Comparison of ENCODE assay signal across 21 cellular contexts in the genomic region with DNA sequence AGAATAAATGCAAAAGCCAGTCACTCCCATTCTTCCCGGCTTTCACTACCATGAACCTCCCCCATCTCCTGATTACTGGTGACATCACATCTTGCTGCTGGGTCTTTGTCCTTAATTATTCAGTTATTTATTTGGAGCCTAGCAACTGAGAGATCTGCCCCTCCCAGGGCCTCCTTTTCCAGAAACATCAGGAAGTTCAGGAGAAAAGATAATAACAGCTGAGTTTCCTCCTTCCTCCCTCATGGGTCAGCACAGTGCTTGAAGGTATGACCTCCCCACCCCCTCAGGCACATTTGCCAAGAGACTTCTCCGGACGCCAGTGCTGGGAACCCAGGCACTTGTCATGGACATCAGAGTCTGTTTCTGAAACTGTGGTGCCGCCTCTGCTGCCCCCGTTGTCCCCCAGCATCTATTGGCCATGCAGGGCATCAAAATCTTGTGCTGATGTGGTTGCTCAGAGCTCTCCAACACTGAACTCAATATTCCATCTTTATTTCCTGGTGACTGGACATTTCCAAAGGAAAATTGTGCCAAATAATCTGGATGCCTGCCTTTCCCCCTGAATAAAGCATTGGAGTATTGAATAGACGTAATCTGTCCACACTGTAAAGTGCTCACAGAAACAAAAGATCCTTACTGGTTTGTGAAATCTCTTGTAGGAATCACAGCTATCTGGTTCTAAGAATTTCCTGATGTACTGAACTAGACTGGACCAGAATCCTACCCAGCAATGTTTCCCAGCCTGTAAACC.
"Had no signal": no experiment of that assay in that cellular context is flagged by ENCODE, and none has a peak within 500 bp of the region (broad histone marks: within the 10 kb centered on the region; RNA-seq: fewer than 3 reads in every experiment).

No MANE protein-coding gene starts in this region.

- H3K4me1 ChIP-seq: transverse colon, vagina had no signal

- H3K27me3 ChIP-seq: esophagus squamous epithelium, transverse colon, vagina had no signal

- H3K4me3 ChIP-seq: coronary artery, esophagus squamous epithelium, skin epidermis, transverse colon, vagina had no signal

- H3K36me3 ChIP-seq: esophagus squamous epithelium, transverse colon, vagina had no signal

- H3K27ac ChIP-seq: transverse colon, vagina had no signal

- DNase-seq: activated CD4-positive, alpha-beta memory T cell treated with anti-CD3 and anti-CD28 coated beads, Interleukin-2, amount 10 ng/mL, durations not matched to agents 7 days and 5 days; activated CD4-positive, alpha-beta T cell treated with anti-CD3 and anti-CD28 coated beads for 36 hours; activated CD8-positive, alpha-beta memory T cell treated with anti-CD3 and anti-CD28 coated beads, Interleukin-2, amount 50 U/mL, for 4 hours; activated effector memory CD4-positive, alpha-beta T cell treated with anti-CD3 and anti-CD28 coated beads, Interleukin-2, amount 50 U/mL, for 16 hours; activated T-cell treated with anti-CD3 and anti-CD28 coated beads, Interleukin-2, amount 50 U/mL, for 48 hours; amniotic stem cell; central memory CD4-positive, alpha-beta T cell; effector CD4-positive, alpha-beta T cell; esophagus squamous epithelium; glutamatergic neuron; retina; stimulated activated CD4-positive, alpha-beta T cell treated with anti-CD3 and anti-CD28 coated beads, Interleukin-4, amount 100 ng/mL, for 24 hours; stimulated activated naive CD4-positive, alpha-beta T cell treated with Interleukin-2 at 50 U/mL for 16 hours; substantia nigra; T-helper 1 cell; transverse colon had no signal

- H3K9me3 ChIP-seq: esophagus squamous epithelium, transverse colon, vagina had no signal

- ATAC-seq: activated CD4-positive, alpha-beta T cell treated with anti-CD3 and anti-CD28 coated beads for 36 hours; left lobe of liver; SK-N-SH treated with all-trans-retinoic acid at 6 μM for 48 hours had no signal
